17 cellular contexts compared by ENCODE assay signal in genomic region chr1:243316366-243316989, GRCh38.
DNase-seq lines count a peak whose midpoint lies in the region; ATAC-seq, FAIRE-seq and TF ChIP-seq lines count a peak whose summit lies in the region.
"Had no signal": no experiment of that assay in that cellular context is flagged by ENCODE, and none has a peak within 500 bp of the region (broad histone marks: within the 10 kb centered on the region; RNA-seq: fewer than 3 reads in every experiment).

No MANE protein-coding gene starts in this region.

- no peaks in the 10 kb centered on the region for H3K9me3 Mint-ChIP-seq in activated CD8-positive, alpha-beta memory T cell treated with anti-CD3 and anti-CD28 coated beads, Interleukin-2, amount 10 ng/mL, durations not matched to agents 7 days and 5 days (ENCODE audit: low read depth)
- H3K9me3 Mint-ChIP-seq: activated naive CD4-positive, alpha-beta T cell treated with anti-CD3 and anti-CD28 coated beads, Interleukin-2, amount 50 U/mL, for 72 hours; memory B cell had no signal

- H3K27ac Mint-ChIP-seq in activated CD8-positive, alpha-beta memory T cell treated with anti-CD3 and anti-CD28 coated beads, Interleukin-2, amount 10 ng/mL, durations not matched to agents 7 days and 5 days: no peak overlapping the region
- H3K27ac Mint-ChIP-seq: activated naive CD4-positive, alpha-beta T cell treated with anti-CD3 and anti-CD28 coated beads, Interleukin-2, amount 50 U/mL, for 72 hours; memory B cell had no signal

- no peak for TF ChIP-seq CTCF in GM12878 (IDR thresholded peaks at IDR 0.05 in 2 of 3, conservative IDR thresholded peaks at IDR 0.05 in 1 of 3; ENCODE audit: control insufficient read depth in 2 of 3, extremely low read depth in 1 of 3, insufficient read depth in 1 of 3, low read depth in 3 of 3, low read length in 3 of 3)
- TF ChIP-seq CTCF in prostate gland (IDR thresholded peaks at IDR 0.05): no peak

- in situ Hi-C loops in GM12878 (cut with MboI): loop anchor here (25.0 kb wide), 1 partner anchor 529 kb away; no protein-coding TSS in a partner anchor

- POLR2A ChIA-PET in GM12878 (lab: Charles Lee): no interaction called here

- H3K36me3 Mint-ChIP-seq in activated CD8-positive, alpha-beta memory T cell treated with anti-CD3 and anti-CD28 coated beads, Interleukin-2, amount 10 ng/mL, durations not matched to agents 7 days and 5 days: peaks cover 7% of the 10 kb centered on the region

- intact Hi-C loops in GM12878 (cut with micrococcal nuclease; ENCODE audit: unreplicated experiment): no loop called here
- intact Hi-C loops in prostate gland (cut with DNase I): no loop called here

- no peaks in the 10 kb centered on the region for H3K9me3 ChIP-seq in HUES6 (ENCODE audit: control insufficient read depth, insufficient read depth, low read depth, low read length)
- no peaks in the 10 kb centered on the region for H3K9me3 ChIP-seq in GM12878 (replicated peaks; ENCODE audit: control insufficient read depth, insufficient read depth, low read length)
- no peaks in the 10 kb centered on the region for H3K9me3 ChIP-seq in prostate gland
- H3K9me3 ChIP-seq: pancreas, Peyer's patch had no signal

- H3K79me2 ChIP-seq in GM12878 (ENCODE audit: control insufficient read depth, insufficient read depth, low read length): no peaks in the 10 kb centered on the region

- H3K9ac ChIP-seq in HUES6 (ENCODE audit: low read length) (no peak overlapping the region), GM12878 (ENCODE audit: control insufficient read depth, insufficient read depth, low read length) (no peak overlapping the region)

- no peak for FAIRE-seq in GM12878 (lab: Jason Lieb, UNC)
- FAIRE-seq: colon, K562, pancreas had no signal

- no peak for TF ChIP-seq EP300 in GM12878 (IDR thresholded peaks at IDR 0.05; ENCODE audit: borderline replicate concordance in 1 of 2, control insufficient read depth in 1 of 2, low read depth in 2 of 2, low read length in 2 of 2)

- 91% methylated on average over 12 of the region's 12 CpGs for whole genome bisulfite sequencing in GM12878 (ENCODE audit: insufficient coverage, insufficient replicate concordance, low lambda C conversion rate, missing lambda C conversion rate)
- WGBS in prostate gland: 40% methylated on average over 12 of the region's 12 CpGs

- no peak overlapping the region for H3K4me3 Mint-ChIP-seq in activated CD8-positive, alpha-beta memory T cell treated with anti-CD3 and anti-CD28 coated beads, Interleukin-2, amount 10 ng/mL, durations not matched to agents 7 days and 5 days
- H3K4me3 Mint-ChIP-seq: memory B cell had no signal

- CTCF ChIA-PET in GM12878 (lab: Yijun Ruan, JAX): no interaction called here
- CTCF ChIA-PET in activated CD8-positive, alpha-beta memory T cell treated with anti-CD3 and anti-CD28 coated beads, Interleukin-2, amount 10 ng/mL, durations not matched to agents 7 days and 5 days (lab: Charles Lee): no interaction called here

- no TSS peak for BruUV-seq in GM12878 (replicated peaks; lab: Mats Ljungman, UMichigan)

- no peak overlapping the region for H3K27ac ChIP-seq in HUES6 (ENCODE audit: low read depth, low read length)
- peak overlapping the region; percentile 34; the same call in 1 of the 2 replicates for H3K27ac ChIP-seq in GM12878 (ENCODE audit: control insufficient read depth, insufficient read depth)
- no peak overlapping the region for H3K27ac ChIP-seq in prostate gland
- H3K27ac ChIP-seq: pancreas, Peyer's patch had no signal

- TF ChIP-seq POLR2A in GM12878 (IDR thresholded peaks at IDR 0.05; ENCODE audit: low read depth, low read length) (no peak), prostate gland (IDR thresholded peaks at IDR 0.05) (no peak)

- H3K27me3 Mint-ChIP-seq in activated CD8-positive, alpha-beta memory T cell treated with anti-CD3 and anti-CD28 coated beads, Interleukin-2, amount 10 ng/mL, durations not matched to agents 7 days and 5 days: no peaks in the 10 kb centered on the region
- H3K27me3 Mint-ChIP-seq: memory B cell had no signal

- H3K36me3 ChIP-seq in HUES6 (ENCODE audit: control insufficient read depth, insufficient read depth, low read length) (peaks cover 5% of the 10 kb centered on the region; the same call in 1 of the 2 replicates), GM12878 (ENCODE audit: control insufficient read depth in 2 of 2, insufficient read depth in 2 of 2, low read length in 1 of 2) (peaks cover 0 to 9% of the 10 kb centered on the region in 2 experiments; a peak in 1 of 4 replicates), prostate gland (no peaks in the 10 kb centered on the region)

- H3K4me1 ChIP-seq in HUES6 (ENCODE audit: control insufficient read depth, insufficient read depth, low read length) (peaks cover 12% of the 10 kb centered on the region), GM12878 (ENCODE audit: control insufficient read depth, insufficient read depth, low read length) (peaks cover 32% of the 10 kb centered on the region), prostate gland (replicated peaks) (peaks cover 4% of the 10 kb centered on the region)
- H3K4me1 ChIP-seq: Peyer's patch had no signal

- SMC1A ChIA-PET in GM12878 (lab: Charles Lee; ENCODE audit: uncharacterized antibody, unreplicated experiment): no interaction called here

- no peak overlapping the region; the same call in 1 of the 2 replicates for H3K4me2 ChIP-seq in GM12878 (ENCODE audit: control insufficient read depth, insufficient read depth)

- ATAC-seq in GM12878: no peak
- no peak for ATAC-seq in GM18517 (IDR thresholded peaks at IDR 0.05; ENCODE audit: unreplicated experiment)
- no peak for ATAC-seq in HG03439 (IDR thresholded peaks at IDR 0.05; ENCODE audit: unreplicated experiment)
- no peak for ATAC-seq in activated CD8-positive, alpha-beta memory T cell treated with anti-CD3 and anti-CD28 coated beads, Interleukin-2, amount 10 ng/mL, durations not matched to agents 7 days and 5 days
- ATAC-seq: activated naive CD4-positive, alpha-beta T cell treated with anti-CD3 and anti-CD28 coated beads, Interleukin-2, amount 50 U/mL, for 72 hours; K562; pancreas had no signal

- RAD21 ChIA-PET in GM12878 (lab: Charles Lee; ENCODE audit: unreplicated experiment): no interaction called here

- no peak for DNase-seq in GM12878 (ENCODE audit: low read depth, low spot score)
- peak; percentile 29 for DNase-seq in iPS-NIHi11 (ENCODE audit: low spot score)
- peak; percentile 10 for DNase-seq in prostate gland (ENCODE audit: low spot score)
- no peak for DNase-seq in amniotic stem cell (lab: John Stamatoyannopoulos, UW)
- no peak for DNase-seq in activated CD8-positive, alpha-beta memory T cell treated with anti-CD3 and anti-CD28 coated beads, Interleukin-2, amount 10 ng/mL, durations not matched to agents 7 days and 5 days
- DNase-seq: activated CD4-positive, CD25-positive, alpha-beta regulatory T cell treated with anti-CD3 and anti-CD28 coated beads, Interleukin-2, amount 50 U/mL, for 72 hours; DMS153; pancreas; Peyer's patch; T-helper 1 cell had no signal

- TF ChIP-seq RAD21 in GM12878 (IDR thresholded peaks at IDR 0.05; ENCODE audit: insufficient read depth, low read depth, low read length): no peak

- H2AFZ ChIP-seq in GM12878 (ENCODE audit: control insufficient read depth, low read depth, low read length): no peak overlapping the region

- H3K27me3 ChIP-seq in HUES6 (ENCODE audit: control insufficient read depth, insufficient read depth, low read length) (no peaks in the 10 kb centered on the region), GM12878 (replicated peaks in 1 of 2; ENCODE audit: control insufficient read depth in 2 of 2, insufficient read depth in 2 of 2, low read length in 1 of 2) (no peaks in the 10 kb centered on the region), prostate gland (replicated peaks; ENCODE audit: insufficient read depth) (no peaks in the 10 kb centered on the region)
- H3K27me3 ChIP-seq: pancreas, Peyer's patch had no signal

- H3K4me3 ChIP-seq in HUES6 (ENCODE audit: low read depth, low read length) (peak overlapping the region; percentile 25), GM12878 (no peak overlapping the region), prostate gland (no peak overlapping the region)
- H3K4me3 ChIP-seq: K562, pancreas, Peyer's patch had no signal

- no peaks in the 10 kb centered on the region for H4K20me1 ChIP-seq in GM12878 (ENCODE audit: control insufficient read depth, insufficient read depth)

- peaks cover 10% of the 10 kb centered on the region for H3K4me1 Mint-ChIP-seq in activated CD8-positive, alpha-beta memory T cell treated with anti-CD3 and anti-CD28 coated beads, Interleukin-2, amount 10 ng/mL, durations not matched to agents 7 days and 5 days

TF ChIP-seq in GM12878, 131 proteins besides CTCF, POLR2A, EP300 and RAD21:
- TF ChIP-seq NFXL1 (IDR thresholded peaks at IDR 0.05; ENCODE audit: borderline replicate concordance): no peak
- TF ChIP-seq FOS (IDR thresholded peaks at IDR 0.05; ENCODE audit: borderline replicate concordance, extremely low read depth, insufficient read length): no peak
- TF ChIP-seq MTA2 (IDR thresholded peaks at IDR 0.05; ENCODE audit: low read depth): no peak
TF ChIP-seq in GM12878: peak in this region for 0.

Comparison
In these comparisons a context has a peak if more than half of its experiments do, and no peak if none do; other contexts are left out.
1. DNase-seq: peak in iPS-NIHi11 (single experiment) and prostate gland (single experiment); none in GM12878 (single experiment), amniotic stem cell (single experiment) and activated CD8-positive, alpha-beta memory T cell treated with anti-CD3 and anti-CD28 coated beads, Interleukin-2, amount 10 ng/mL, durations not matched to agents 7 days and 5 days (single experiment).